10 cellular contexts compared by ENCODE assay signal in the genomic region with DNA sequence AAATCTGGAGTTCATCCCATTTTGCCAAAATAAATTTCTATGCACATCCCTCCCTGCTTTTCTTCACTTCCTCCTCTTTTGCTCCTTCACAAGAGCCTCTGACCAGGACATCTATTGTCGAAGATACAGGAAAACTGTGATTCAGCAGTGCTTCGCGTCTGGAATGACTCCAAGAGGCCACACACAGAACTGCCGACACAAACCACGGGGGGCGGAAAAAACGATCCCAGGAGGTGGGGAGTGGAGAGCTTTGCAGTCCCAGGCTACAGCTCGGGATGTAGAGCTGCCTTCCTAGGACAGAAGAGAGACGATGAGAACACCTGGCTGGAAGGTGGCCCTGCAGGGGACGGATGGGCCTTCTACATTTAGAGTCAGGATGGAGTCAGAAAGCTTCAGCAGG.
DNase-seq lines count a peak whose midpoint lies in the region; ATAC-seq and TF ChIP-seq lines count a peak whose summit lies in the region.
"Had no signal": no experiment of that assay in that cellular context is flagged by ENCODE, and none has a peak within 500 bp of the region (broad histone marks: within the 10 kb centered on the region; RNA-seq: fewer than 3 reads in every experiment).

No MANE protein-coding gene starts in this region.

- no peaks in the 10 kb centered on the region for H3K27me3 ChIP-seq in BLaER1
- H3K27me3 ChIP-seq: ovary had no signal

- peaks cover 1% of the 10 kb centered on the region; the same call in 1 of the 2 replicates for H3K27me3 Mint-ChIP-seq in HFFc6 (ENCODE audit: insufficient read depth)
- H3K27me3 Mint-ChIP-seq in naive B cell, result no peaks in the 10 kb centered on the region

- peak; percentile 62 for TF ChIP-seq CTCF in HFFc6 (IDR thresholded peaks at IDR 0.05)

- H3K9me3 Mint-ChIP-seq in HFFc6, result no peaks in the 10 kb centered on the region
- H3K9me3 Mint-ChIP-seq in naive B cell, result peaks cover 0 to 6% (median 0%) of the 10 kb centered on the region in 7 donors

- H4K20me1 ChIP-seq in BLaER1, result peaks cover 11% of the 10 kb centered on the region; the same call in 1 of the 2 replicates

- peaks cover 6% of the 10 kb centered on the region for H3K36me3 ChIP-seq in BLaER1
- H3K36me3 ChIP-seq: ovary had no signal

- ATAC-seq in naive B cell (ENCODE audit: low read depth in 2 of 2), result no peak
- ATAC-seq in GM19455 (IDR thresholded peaks at IDR 0.05; ENCODE audit: unreplicated experiment), result no peak

- peaks cover 66% of the 10 kb centered on the region for H3K4me1 Mint-ChIP-seq in HFFc6 (ENCODE audit: low read depth)
- H3K4me1 Mint-ChIP-seq in naive B cell, result peaks cover 78 to 97% (median 94%) of the 10 kb centered on the region in 3 donors

- no peak overlapping the region; the same call in 1 of the 2 replicates for H3K4me3 Mint-ChIP-seq in HFFc6
- H3K4me3 Mint-ChIP-seq in naive B cell, result peak overlapping the region in 7 of 8 donors; percentile 26 to 95 (median 81)

- peak overlapping the region; percentile 36 for H3K9ac ChIP-seq in BLaER1

- no peaks in the 10 kb centered on the region for H3K36me3 Mint-ChIP-seq in HFFc6 (ENCODE audit: low read depth)
- peaks cover 4 to 7% of the 10 kb centered on the region in 2 donors for H3K36me3 Mint-ChIP-seq in naive B cell

- H3K27ac Mint-ChIP-seq in HFFc6, result peak overlapping the region; percentile 47
- H3K27ac Mint-ChIP-seq in naive B cell, result peak overlapping the region; percentile 96 to 99 (median 98)

- peaks cover 98% of the 10 kb centered on the region for H3K4me1 ChIP-seq in BLaER1

- peak overlapping the region; percentile 92 for H3K27ac ChIP-seq in BLaER1
- H3K27ac ChIP-seq: ovary had no signal

- no peaks in the 10 kb centered on the region for H3K9me3 ChIP-seq in BLaER1
- H3K9me3 ChIP-seq: ovary had no signal

- H3K4me3 ChIP-seq in BLaER1, result peak overlapping the region; percentile 19; the same call in 1 of the 2 replicates
- H3K4me3 ChIP-seq: ovary had no signal

- peak overlapping the region; percentile 92 for H3K4me2 ChIP-seq in BLaER1

- DNase-seq in HFFc6, result peak; percentile 63
- DNase-seq in amniotic epithelial cell (ENCODE audit: low read depth), result peak; percentile 50
- DNase-seq in naive B cell, result no peak
- no peak for DNase-seq in NCI-H82 treated with DMSO at 0.1 percent for 48 hours (lab: John Stamatoyannopoulos, UW; ENCODE audit: unreplicated experiment)
- DNase-seq in NCI-H1930 (lab: John Stamatoyannopoulos, UW), result no peak
- DNase-seq in kidney glomerular epithelial cell (lab: John Stamatoyannopoulos, UW), result no peak
- DNase-seq: activated effector memory CD4-positive, alpha-beta T cell treated with Interleukin-2 at 50 U/mL for 16 hours had no signal

Comparison
In these comparisons a context has a peak if more than half of its experiments do, and no peak if none do; other contexts are left out.
1. DNase-seq: peak in HFFc6 (single experiment) and amniotic epithelial cell (single experiment); none in naive B cell (single experiment), NCI-H82 treated with DMSO at 0.1 percent for 48 hours (single experiment), NCI-H1930 (0 of 2) and kidney glomerular epithelial cell (single experiment).